Comparison of ENCODE assay signal across 1 cellular context in genomic region chr7:92813390-92814024, GRCh38.
A peak's percentile ranks its signal among the peaks of the same experiment; 100 is the strongest.
TF ChIP-seq lines count a peak whose summit lies in the region.

No MANE protein-coding gene starts in this region.

TF ChIP-seq in GM12878, 131 proteins besides CTCF, POLR2A, EP300 and RAD21 (continued from another document and continues in another):
- TF ChIP-seq USF1 (IDR thresholded peaks at IDR 0.05; ENCODE audit: borderline replicate concordance, extremely low read length, insufficient read depth, low read depth, low read length) (no peak), ZBED1 (IDR thresholded peaks at IDR 0.05; ENCODE audit: borderline replicate concordance) (peak; percentile 96), SMAD1 (IDR thresholded peaks at IDR 0.05; ENCODE audit: low read depth, partially characterized antibody) (no peak), BCL11A (IDR thresholded peaks at IDR 0.05; ENCODE audit: low read depth, low read length) (peak; percentile 95), DPF2 (IDR thresholded peaks at IDR 0.05) (peak; percentile 90), SIX5 (IDR thresholded peaks at IDR 0.05; ENCODE audit: low read depth, low read length, severe bottlenecking) (no peak), NR2C1 (IDR thresholded peaks at IDR 0.05) (no peak), TAF1 (IDR thresholded peaks at IDR 0.05; ENCODE audit: borderline replicate concordance, low read depth, low read length) (no peak), HDAC2 (IDR thresholded peaks at IDR 0.05) (no peak), IKZF2 (IDR thresholded peaks at IDR 0.05) (peak; percentile 95 to 97), ATF7 (IDR thresholded peaks at IDR 0.05; ENCODE audit: low read depth) (peak; percentile 80), USF2 (IDR thresholded peaks at IDR 0.05; ENCODE audit: borderline replicate concordance, low read depth, low read length) (no peak), SKIL (IDR thresholded peaks at IDR 0.05; ENCODE audit: low read depth, poor library complexity, severe bottlenecking) (peak; percentile 80), ZBTB33 (IDR thresholded peaks at IDR 0.05) (no peak), MAX (IDR thresholded peaks at IDR 0.05; ENCODE audit: low read depth, low read length) (no peak), ZNF274 (IDR thresholded peaks at IDR 0.05; ENCODE audit: insufficient read depth, insufficient read length) (no peak), ZSCAN29 (IDR thresholded peaks at IDR 0.05) (no peak), ATF2 (IDR thresholded peaks at IDR 0.05; ENCODE audit: low read length) (peak; percentile 97), HSF1 (IDR thresholded peaks at IDR 0.05; ENCODE audit: low read depth, low read length) (no peak), TCF3 (IDR thresholded peaks at IDR 0.05; ENCODE audit: borderline replicate concordance, insufficient read depth, low read depth, low read length) (no peak), ELK1 (IDR thresholded peaks at IDR 0.05; ENCODE audit: low read depth, low read length) (no peak), CBX3 (IDR thresholded peaks at IDR 0.05; ENCODE audit: borderline replicate concordance, low read depth) (no peak), CREM (IDR thresholded peaks at IDR 0.05; ENCODE audit: low read depth) (peak; percentile 83), ZBTB4 (CRISPR knock-in tag; IDR thresholded peaks at IDR 0.05) (no peak), CHD2 (IDR thresholded peaks at IDR 0.05; ENCODE audit: borderline replicate concordance, low read depth, low read length) (no peak), BCL3 (IDR thresholded peaks at IDR 0.05; ENCODE audit: borderline replicate concordance, insufficient read depth, low read depth, low read length, poor library complexity, severe bottlenecking) (peak; percentile 85), CBFB (IDR thresholded peaks at IDR 0.05; ENCODE audit: low read depth) (peak; percentile 51), FOS (IDR thresholded peaks at IDR 0.05; ENCODE audit: borderline replicate concordance, extremely low read depth, insufficient read length) (no peak), ZBTB11 (CRISPR knock-in tag; IDR thresholded peaks at IDR 0.05) (no peak), NKRF (conservative IDR thresholded peaks at IDR 0.05) (no peak), FOXM1 (IDR thresholded peaks at IDR 0.05; ENCODE audit: low read depth, low read length) (peak; percentile 98), LARP7 (IDR thresholded peaks at IDR 0.05) (no peak), BRCA1 (IDR thresholded peaks at IDR 0.05; ENCODE audit: low read depth, low read length) (no peak), ZZZ3 (IDR thresholded peaks at IDR 0.05; ENCODE audit: control insufficient read depth, insufficient read length, low read depth) (no peak), YY1 (IDR thresholded peaks at IDR 0.05; ENCODE audit: low read depth, low read length) (no peak), SMAD5 (IDR thresholded peaks at IDR 0.05; ENCODE audit: low read depth) (no peak), IRF4 (IDR thresholded peaks at IDR 0.05; ENCODE audit: low read depth, low read length) (peak; percentile 82)
